Comparison of ENCODE assay signal across 16 cellular contexts in the genomic region with DNA sequence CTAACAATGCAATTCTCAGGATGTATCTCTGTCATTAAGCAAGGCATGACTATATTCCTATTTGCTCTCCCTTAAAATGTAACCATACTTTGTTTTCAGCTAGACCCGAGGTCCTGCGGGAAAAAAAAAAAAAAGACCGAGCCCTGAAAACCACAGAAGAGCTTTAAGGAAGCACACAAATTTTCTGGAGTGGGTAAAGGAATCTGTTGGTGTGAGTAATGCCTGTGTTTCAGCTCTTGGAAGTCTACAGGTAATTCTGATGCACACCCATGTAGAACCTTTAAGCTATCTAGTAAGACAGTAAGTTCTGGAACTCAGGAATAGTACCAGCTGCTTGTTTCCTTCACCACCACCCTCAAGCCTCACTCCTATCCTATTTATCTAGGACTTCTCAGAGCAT.
DNase-seq lines count a peak whose midpoint lies in the region; ATAC-seq and TF ChIP-seq lines count a peak whose summit lies in the region.
"Had no signal": no experiment of that assay in that cellular context is flagged by ENCODE, and none has a peak within 500 bp of the region (broad histone marks: within the 10 kb centered on the region; RNA-seq: fewer than 3 reads in every experiment).

No MANE protein-coding gene starts in this region.

- TF ChIP-seq CTCF in PC-3 (conservative IDR thresholded peaks at IDR 0.05; ENCODE audit: low read depth, low read length) = no peak
- no peak for TF ChIP-seq CTCF in left lung (IDR thresholded peaks at IDR 0.05)

- no peak overlapping the region for H2AFZ ChIP-seq in PC-3 (ENCODE audit: low read length)

- H3K9me3 ChIP-seq in PC-3 (ENCODE audit: low read length) (no peaks in the 10 kb centered on the region), left lung (no peaks in the 10 kb centered on the region)
- H3K9me3 ChIP-seq: BE2C; BLaER1 treated with 17β-estradiol and CSF1 and Interleukin-3, amounts not matched to agents 10 nM and 100 nM; HAP-1 had no signal

- H3K27ac ChIP-seq in PC-3 (ENCODE audit: low read length) (no peak overlapping the region), left lung (no peak overlapping the region)
- H3K27ac ChIP-seq: BLaER1 treated with 17β-estradiol and CSF1 and Interleukin-3, amounts not matched to agents 10 nM and 100 nM had no signal

- POLR2A ChIA-PET in PC-3 (lab: Charles Lee; ENCODE audit: unreplicated experiment) = interaction anchor here (0.6 kb wide), 1 partner anchor 9 kb away, joined by 3 read pairs; no protein-coding TSS in a partner anchor

- H3K4me1 ChIP-seq in PC-3 (ENCODE audit: insufficient read depth, low read length) (no peaks in the 10 kb centered on the region), left lung (no peaks in the 10 kb centered on the region)
- H3K4me1 ChIP-seq: BE2C; BLaER1 treated with 17β-estradiol and CSF1 and Interleukin-3, amounts not matched to agents 10 nM and 100 nM; HAP-1 had no signal

- no TSS peak for BruUV-seq in PC-3 (replicated peaks; lab: Mats Ljungman, UMichigan)

- no peak overlapping the region for H3K4me2 ChIP-seq in PC-3 (ENCODE audit: low read length)
- H3K4me2 ChIP-seq: BLaER1 treated with 17β-estradiol and CSF1 and Interleukin-3, amounts not matched to agents 10 nM and 100 nM had no signal

- peak; percentile 29 for ATAC-seq in PC-3
- peak; percentile 73 for ATAC-seq in left lung
- ATAC-seq in GM21528 (IDR thresholded peaks at IDR 0.05; ENCODE audit: low FRiP score, unreplicated experiment) = no peak

- no peaks in the 10 kb centered on the region for H3F3A ChIP-seq in PC-3 (ENCODE audit: low read length, unreplicated experiment)

- no peaks in the 10 kb centered on the region for H4K20me1 ChIP-seq in PC-3 (ENCODE audit: low read length)
- H4K20me1 ChIP-seq: BLaER1 treated with 17β-estradiol and CSF1 and Interleukin-3, amounts not matched to agents 10 nM and 100 nM had no signal

- H3K27me3 ChIP-seq in PC-3 (ENCODE audit: low read length) (no peaks in the 10 kb centered on the region), left lung (no peaks in the 10 kb centered on the region)
- H3K27me3 ChIP-seq: BE2C; BLaER1 treated with 17β-estradiol and CSF1 and Interleukin-3, amounts not matched to agents 10 nM and 100 nM had no signal

- no peaks in the 10 kb centered on the region for H3K79me2 ChIP-seq in PC-3 (ENCODE audit: low read length)

- DNase-seq in PC-3 (no peak), left lung (no peak), renal cortical epithelial cell (ENCODE audit: low read depth) (peak; percentile 19), NCI-H345 treated with DMSO at 0.1 percent for 48 hours (lab: John Stamatoyannopoulos, UW; ENCODE audit: unreplicated experiment) (no peak)
- DNase-seq in effector CD4-positive, alpha-beta T cell = no peak
- DNase-seq: BE2C; CD4-positive, alpha-beta T cell; CD8-positive, alpha-beta memory T cell; DMS 273 treated with DMSO at 0.1 percent for 48 hours; DMS79; GF-D8; GOT3; HFFc6 had no signal

- H3K4me3 ChIP-seq in PC-3 (ENCODE audit: low read length) = no peak overlapping the region
- no peak overlapping the region for H3K4me3 ChIP-seq in left lung
- H3K4me3 ChIP-seq: BLaER1 treated with 17β-estradiol and CSF1 and Interleukin-3, amounts not matched to agents 10 nM and 100 nM; HAP-1 had no signal

- H3K9ac ChIP-seq in PC-3 (ENCODE audit: low read length) = no peak overlapping the region
- H3K9ac ChIP-seq: BLaER1 treated with 17β-estradiol and CSF1 and Interleukin-3, amounts not matched to agents 10 nM and 100 nM had no signal

- CTCF ChIA-PET in PC-3 (lab: Charles Lee) = no interaction called here

- intact Hi-C loops in PC-3 (cut with micrococcal nuclease) = no loop called here
- intact Hi-C loops in left lung (cut with DNase I) = no loop called here

- H3K9me2 ChIP-seq in PC-3 (replicated peaks; ENCODE audit: low read length) = no peaks in the 10 kb centered on the region

- H3K36me3 ChIP-seq in PC-3 (ENCODE audit: low read depth, low read length) (0 out of 2 replicates have a peak, but pooled peaks cover 5% of the 10 kb centered on the region), left lung (no peaks in the 10 kb centered on the region)
- H3K36me3 ChIP-seq: BE2C, HAP-1 had no signal
